Comparison of ENCODE assay signal across 16 cellular contexts in genomic region chrX:48974574-48974973, GRCh38. TPM values are rescaled to one million over a fixed set of nuclear protein-coding genes. Genes with fewer than 3 reads are reported as not detected.
DNase-seq lines count a peak whose midpoint lies in the region; ATAC-seq lines count a peak whose summit lies in the region.
"Had no signal": no experiment of that assay in that cellular context is flagged by ENCODE, and none has a peak within 500 bp of the region (broad histone marks: within the 10 kb centered on the region; RNA-seq: fewer than 3 reads in every experiment).

No MANE protein-coding gene starts in this region.

- ATAC-seq in activated naive CD8-positive, alpha-beta T cell treated with anti-CD3 and anti-CD28 coated beads, Interleukin-2, amount 10 ng/mL, durations not matched to agents 7 days and 5 days (ENCODE audit: low read depth): no peak
- no peak for ATAC-seq in activated naive CD8-positive, alpha-beta T cell treated with anti-CD3 and anti-CD28 coated beads, Interleukin-2, amount 50 U/mL, for 24 hours
- no peak for ATAC-seq in activated CD8-positive, alpha-beta T cell treated with anti-CD3 and anti-CD28 coated beads, Interleukin-2, amount 10 ng/mL, durations not matched to agents 7 days and 5 days
- no peak for ATAC-seq in memory B cell (ENCODE audit: low read depth)
- ATAC-seq: GM12878 had no signal

- H3K27ac Mint-ChIP-seq in T-helper 1 cell treated with Interleukin-12 subunit alpha and Interleukin-12 subunit beta and Interleukin-4 antibody, amounts not matched to agents 30 μg/mL and 1 μg/mL, for 36 hours: peak overlapping the region; percentile 79
- H3K27ac Mint-ChIP-seq in activated naive CD8-positive, alpha-beta T cell treated with anti-CD3 and anti-CD28 coated beads, Interleukin-2, amount 10 ng/mL, durations not matched to agents 7 days and 5 days: peak overlapping the region; percentile 35
- no peak overlapping the region for H3K27ac Mint-ChIP-seq in activated naive CD8-positive, alpha-beta T cell treated with anti-CD3 and anti-CD28 coated beads, Interleukin-2, amount 50 U/mL, for 24 hours
- peak overlapping the region; percentile 26 for H3K27ac Mint-ChIP-seq in activated CD8-positive, alpha-beta T cell treated with anti-CD3 and anti-CD28 coated beads, Interleukin-2, amount 10 ng/mL, durations not matched to agents 7 days and 5 days
- peak overlapping the region; percentile 12 for H3K27ac Mint-ChIP-seq in memory B cell
- H3K27ac Mint-ChIP-seq: CD4-positive, alpha-beta T cell had no signal

- H3K4me1 Mint-ChIP-seq in T-helper 1 cell treated with Interleukin-12 subunit alpha and Interleukin-12 subunit beta and Interleukin-4 antibody, amounts not matched to agents 30 μg/mL and 1 μg/mL, for 36 hours (ENCODE audit: low read depth): peaks cover 22% of the 10 kb centered on the region
- H3K4me1 Mint-ChIP-seq in activated naive CD8-positive, alpha-beta T cell treated with anti-CD3 and anti-CD28 coated beads, Interleukin-2, amount 10 ng/mL, durations not matched to agents 7 days and 5 days: peaks cover 22% of the 10 kb centered on the region
- H3K4me1 Mint-ChIP-seq in activated naive CD8-positive, alpha-beta T cell treated with anti-CD3 and anti-CD28 coated beads, Interleukin-2, amount 50 U/mL, for 24 hours: peaks cover 17% of the 10 kb centered on the region
- peaks cover 33% of the 10 kb centered on the region for H3K4me1 Mint-ChIP-seq in activated CD8-positive, alpha-beta T cell treated with anti-CD3 and anti-CD28 coated beads, Interleukin-2, amount 10 ng/mL, durations not matched to agents 7 days and 5 days (ENCODE audit: low read depth)
- peaks cover 26% of the 10 kb centered on the region for H3K4me1 Mint-ChIP-seq in memory B cell

- no peaks in the 10 kb centered on the region for H3K27me3 Mint-ChIP-seq in T-helper 1 cell treated with Interleukin-12 subunit alpha and Interleukin-12 subunit beta and Interleukin-4 antibody, amounts not matched to agents 30 μg/mL and 1 μg/mL, for 36 hours (ENCODE audit: low read depth)
- H3K27me3 Mint-ChIP-seq in activated naive CD8-positive, alpha-beta T cell treated with anti-CD3 and anti-CD28 coated beads, Interleukin-2, amount 10 ng/mL, durations not matched to agents 7 days and 5 days: no peaks in the 10 kb centered on the region
- no peaks in the 10 kb centered on the region for H3K27me3 Mint-ChIP-seq in activated naive CD8-positive, alpha-beta T cell treated with anti-CD3 and anti-CD28 coated beads, Interleukin-2, amount 50 U/mL, for 24 hours
- H3K27me3 Mint-ChIP-seq in activated CD8-positive, alpha-beta T cell treated with anti-CD3 and anti-CD28 coated beads, Interleukin-2, amount 10 ng/mL, durations not matched to agents 7 days and 5 days (ENCODE audit: low read depth): no peaks in the 10 kb centered on the region
- H3K27me3 Mint-ChIP-seq in memory B cell: no peaks in the 10 kb centered on the region
- H3K27me3 Mint-ChIP-seq: CD4-positive, alpha-beta T cell had no signal

- POLR2A ChIA-PET in activated naive CD8-positive, alpha-beta T cell treated with anti-CD3 and anti-CD28 coated beads, Interleukin-2, amount 10 ng/mL, durations not matched to agents 7 days and 5 days (lab: Charles Lee): no interaction called here
- POLR2A ChIA-PET in activated CD8-positive, alpha-beta T cell treated with anti-CD3 and anti-CD28 coated beads, Interleukin-2, amount 10 ng/mL, durations not matched to agents 7 days and 5 days (lab: Charles Lee): no interaction called here

- DNase-seq in T-helper 1 cell (no peak), memory B cell (ENCODE audit: low spot score in 2 of 2) (no peak), NCI-H1694 treated with DMSO at 0.1 percent for 48 hours (lab: John Stamatoyannopoulos, UW) (no peak)
- DNase-seq in activated naive CD8-positive, alpha-beta T cell treated with anti-CD3 and anti-CD28 coated beads, Interleukin-2, amount 10 ng/mL, durations not matched to agents 7 days and 5 days: no peak
- no peak for DNase-seq in activated naive CD8-positive, alpha-beta T cell treated with anti-CD3 and anti-CD28 coated beads, Interleukin-2, amount 50 U/mL, for 24 hours
- no peak for DNase-seq in activated CD8-positive, alpha-beta T cell treated with anti-CD3 and anti-CD28 coated beads, Interleukin-2, amount 10 ng/mL, durations not matched to agents 7 days and 5 days
- DNase-seq in activated T-cell treated with anti-CD3 and anti-CD28 coated beads, Interleukin-2, amount 50 U/mL, for 1 hour: no peak
- DNase-seq: BE2C; Calu3; CD4-positive, alpha-beta T cell; COR-L47; DND-41; GOT3 had no signal

- H3K36me3 Mint-ChIP-seq in T-helper 1 cell treated with Interleukin-12 subunit alpha and Interleukin-12 subunit beta and Interleukin-4 antibody, amounts not matched to agents 30 μg/mL and 1 μg/mL, for 36 hours (ENCODE audit: low read depth): peaks cover 30% of the 10 kb centered on the region
- H3K36me3 Mint-ChIP-seq in activated naive CD8-positive, alpha-beta T cell treated with anti-CD3 and anti-CD28 coated beads, Interleukin-2, amount 10 ng/mL, durations not matched to agents 7 days and 5 days: peaks cover 29% of the 10 kb centered on the region
- H3K36me3 Mint-ChIP-seq in activated naive CD8-positive, alpha-beta T cell treated with anti-CD3 and anti-CD28 coated beads, Interleukin-2, amount 50 U/mL, for 24 hours (ENCODE audit: low read depth): peaks cover 20% of the 10 kb centered on the region
- H3K36me3 Mint-ChIP-seq in activated CD8-positive, alpha-beta T cell treated with anti-CD3 and anti-CD28 coated beads, Interleukin-2, amount 10 ng/mL, durations not matched to agents 7 days and 5 days (ENCODE audit: low read depth): peaks cover 33% of the 10 kb centered on the region
- H3K36me3 Mint-ChIP-seq in memory B cell: peaks cover 22% of the 10 kb centered on the region

- CTCF ChIA-PET in activated CD8-positive, alpha-beta T cell treated with anti-CD3 and anti-CD28 coated beads, Interleukin-2, amount 10 ng/mL, durations not matched to agents 7 days and 5 days (lab: Charles Lee): no interaction called here

- H3K4me3 Mint-ChIP-seq in T-helper 1 cell treated with Interleukin-12 subunit alpha and Interleukin-12 subunit beta and Interleukin-4 antibody, amounts not matched to agents 30 μg/mL and 1 μg/mL, for 36 hours: no peak overlapping the region
- no peak overlapping the region for H3K4me3 Mint-ChIP-seq in activated naive CD8-positive, alpha-beta T cell treated with anti-CD3 and anti-CD28 coated beads, Interleukin-2, amount 10 ng/mL, durations not matched to agents 7 days and 5 days
- no peak overlapping the region for H3K4me3 Mint-ChIP-seq in activated naive CD8-positive, alpha-beta T cell treated with anti-CD3 and anti-CD28 coated beads, Interleukin-2, amount 50 U/mL, for 24 hours
- no peak overlapping the region for H3K4me3 Mint-ChIP-seq in activated CD8-positive, alpha-beta T cell treated with anti-CD3 and anti-CD28 coated beads, Interleukin-2, amount 10 ng/mL, durations not matched to agents 7 days and 5 days
- no peak overlapping the region for H3K4me3 Mint-ChIP-seq in memory B cell
- H3K4me3 Mint-ChIP-seq: CD14-positive monocyte; CD4-positive, alpha-beta T cell had no signal

- H3K9me3 Mint-ChIP-seq in T-helper 1 cell treated with Interleukin-12 subunit alpha and Interleukin-12 subunit beta and Interleukin-4 antibody, amounts not matched to agents 30 μg/mL and 1 μg/mL, for 36 hours: no peaks in the 10 kb centered on the region
- H3K9me3 Mint-ChIP-seq in activated naive CD8-positive, alpha-beta T cell treated with anti-CD3 and anti-CD28 coated beads, Interleukin-2, amount 10 ng/mL, durations not matched to agents 7 days and 5 days: no peaks in the 10 kb centered on the region
- H3K9me3 Mint-ChIP-seq in activated naive CD8-positive, alpha-beta T cell treated with anti-CD3 and anti-CD28 coated beads, Interleukin-2, amount 50 U/mL, for 24 hours: no peaks in the 10 kb centered on the region
- no peaks in the 10 kb centered on the region for H3K9me3 Mint-ChIP-seq in activated CD8-positive, alpha-beta T cell treated with anti-CD3 and anti-CD28 coated beads, Interleukin-2, amount 10 ng/mL, durations not matched to agents 7 days and 5 days (ENCODE audit: insufficient read depth)
- no peaks in the 10 kb centered on the region for H3K9me3 Mint-ChIP-seq in memory B cell
- H3K9me3 Mint-ChIP-seq: CD14-positive monocyte; CD4-positive, alpha-beta T cell had no signal

RNA-seq across cellular contexts. Expression of gene KCND1, which starts 2.9 kb away (rescaled TPM):
- total RNA-seq in activated naive CD8-positive, alpha-beta T cell treated with anti-CD3 and anti-CD28 coated beads, Interleukin-2, amount 10 ng/mL, durations not matched to agents 7 days and 5 days: 1 to 10 TPM; 5.6 to 5.9 TPM
- 1 to 10 TPM; 3.5 to 4.6 TPM for total RNA-seq in activated CD8-positive, alpha-beta T cell treated with anti-CD3 and anti-CD28 coated beads, Interleukin-2, amount 10 ng/mL, durations not matched to agents 7 days and 5 days

RNA-seq across cellular contexts. Expression of gene OTUD5, which starts 17.2 kb away (rescaled TPM):
- 10 to 100 TPM; 60.7 to 62.4 TPM for total RNA-seq in activated naive CD8-positive, alpha-beta T cell treated with anti-CD3 and anti-CD28 coated beads, Interleukin-2, amount 10 ng/mL, durations not matched to agents 7 days and 5 days
- 10 to 100 TPM; 40.0 to 41.7 TPM for total RNA-seq in activated CD8-positive, alpha-beta T cell treated with anti-CD3 and anti-CD28 coated beads, Interleukin-2, amount 10 ng/mL, durations not matched to agents 7 days and 5 days

RNA-seq across cellular contexts. Expression of gene GRIPAP1, which starts 27.5 kb away (rescaled TPM):
- total RNA-seq in activated naive CD8-positive, alpha-beta T cell treated with anti-CD3 and anti-CD28 coated beads, Interleukin-2, amount 10 ng/mL, durations not matched to agents 7 days and 5 days: 100 to 1,000 TPM; 116 to 123 TPM
- total RNA-seq in activated CD8-positive, alpha-beta T cell treated with anti-CD3 and anti-CD28 coated beads, Interleukin-2, amount 10 ng/mL, durations not matched to agents 7 days and 5 days: 10 to 100 TPM; 81.8 to 82.7 TPM

RNA-seq across cellular contexts. Expression of gene PIM2, which starts 55.8 kb away (rescaled TPM):
- total RNA-seq in activated naive CD8-positive, alpha-beta T cell treated with anti-CD3 and anti-CD28 coated beads, Interleukin-2, amount 10 ng/mL, durations not matched to agents 7 days and 5 days: 10 to 100 TPM; 63.1 to 63.2 TPM
- total RNA-seq in activated CD8-positive, alpha-beta T cell treated with anti-CD3 and anti-CD28 coated beads, Interleukin-2, amount 10 ng/mL, durations not matched to agents 7 days and 5 days: 10 to 100 TPM; 51.3 to 53.6 TPM
